13 cellular contexts compared by ENCODE assay signal in the genomic region with DNA sequence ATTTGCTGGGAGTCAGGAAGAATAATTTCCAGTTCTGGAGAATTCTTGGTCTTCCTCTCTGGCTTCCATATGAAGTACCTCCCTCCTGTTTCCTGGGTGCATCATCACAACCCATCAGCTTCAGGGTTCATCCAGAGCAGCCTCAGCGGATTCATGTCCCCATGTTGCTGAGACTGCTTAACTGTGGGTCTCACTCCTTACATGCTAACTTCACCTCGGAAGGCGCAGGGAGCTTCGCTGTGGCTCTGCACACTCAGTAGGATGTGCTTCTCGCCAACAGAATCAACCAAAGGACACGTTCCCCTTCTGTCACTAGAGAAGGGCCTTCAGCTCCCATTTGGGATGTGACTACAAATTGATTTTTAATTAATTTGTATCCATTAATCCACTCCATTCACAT. TPM values are rescaled to one million over a fixed set of nuclear protein-coding genes. Genes with fewer than 3 reads are reported as not detected.
A peak's percentile ranks its signal among the peaks of the same experiment; 100 is the strongest.
DNase-seq lines count a peak whose midpoint lies in the region; ATAC-seq and FAIRE-seq lines count a peak whose summit lies in the region.
"Had no signal": no experiment of that assay in that cellular context is flagged by ENCODE, and none has a peak within 500 bp of the region (broad histone marks: within the 10 kb centered on the region; RNA-seq: fewer than 3 reads in every experiment).

No MANE protein-coding gene starts in this region.

- ATAC-seq in left lobe of liver, result no peak
- ATAC-seq in sciatic nerve, result no peak
- ATAC-seq: CD8-positive, alpha-beta T cell; GM23338 had no signal

- H3K27me3 ChIP-seq in BLaER1 treated with 17β-estradiol and CSF1 and Interleukin-3, amounts not matched to agents 10 nM and 100 nM, result peaks cover 0 to 14% (median 0%) of the 10 kb centered on the region in 11 experiments; a peak in 4 of 22 replicates

- DNase-seq in activated effector memory CD4-positive, alpha-beta T cell treated with anti-CD3 and anti-CD28 coated beads, Interleukin-2, amount 50 U/mL, for 16 hours, result peak; percentile 36
- no peak for DNase-seq in activated effector memory CD4-positive, alpha-beta T cell treated with Interleukin-2 at 50 U/mL for 16 hours
- DNase-seq in left lobe of liver (ENCODE audit: low spot score), result peak; percentile 15
- peak; percentile 15 for DNase-seq in sciatic nerve (ENCODE audit: low spot score)
- no peak for DNase-seq in HK-2 (ENCODE audit: unreplicated experiment)
- no peak for DNase-seq in GM19239 (ENCODE audit: insufficient read length, low spot score)
- no peak for DNase-seq in DMS53 (lab: John Stamatoyannopoulos, UW)
- DNase-seq: ACHN; CD8-positive, alpha-beta T cell; GF-D8; H7 had no signal

- peak overlapping the region in 6 of 11 experiments; percentile 70 to 91 (median 86); a peak in 9 of 22 replicates for H3K4me2 ChIP-seq in BLaER1 treated with 17β-estradiol and CSF1 and Interleukin-3, amounts not matched to agents 10 nM and 100 nM
- H3K4me2 ChIP-seq: GM23338 had no signal

- no peak overlapping the region for H3K4me3 ChIP-seq in BLaER1 treated with 17β-estradiol and CSF1 and Interleukin-3, amounts not matched to agents 10 nM and 100 nM
- H3K4me3 ChIP-seq: GM23338 had no signal

- H3K36me3 ChIP-seq in BLaER1 treated with 17β-estradiol and CSF1 and Interleukin-3, amounts not matched to agents 10 nM and 100 nM, result no peaks in the 10 kb centered on the region

- intact Hi-C loops in sciatic nerve (cut with DNase I), result no loop called here

- no peaks in the 10 kb centered on the region for H4K20me1 ChIP-seq in BLaER1 treated with 17β-estradiol and CSF1 and Interleukin-3, amounts not matched to agents 10 nM and 100 nM

- no peak for FAIRE-seq in GM19239 (lab: Jason Lieb, UNC)

- no peak overlapping the region for H3K27ac ChIP-seq in BLaER1 treated with 17β-estradiol and CSF1 and Interleukin-3, amounts not matched to agents 10 nM and 100 nM

- H3K9ac ChIP-seq in BLaER1 treated with 17β-estradiol and CSF1 and Interleukin-3, amounts not matched to agents 10 nM and 100 nM, result no peak overlapping the region; a peak in 1 of 22 replicates

- peaks cover 33 to 79% (median 69%) of the 10 kb centered on the region in 10 experiments for H3K4me1 ChIP-seq in BLaER1 treated with 17β-estradiol and CSF1 and Interleukin-3, amounts not matched to agents 10 nM and 100 nM

- H3K9me3 ChIP-seq in BLaER1 treated with 17β-estradiol and CSF1 and Interleukin-3, amounts not matched to agents 10 nM and 100 nM (replicated peaks in 1 of 11), result no peaks in the 10 kb centered on the region

RNA-seq across cellular contexts. Expression of gene FBLN7, which starts 24.2 kb away (rescaled TPM):
- total RNA-seq in left lobe of liver (5.1 TPM), sciatic nerve (2.3 TPM)
- total RNA-seq: GM23338 had no signal

Comparison
In these comparisons a context has a peak if more than half of its experiments do, and no peak if none do; other contexts are left out.
1. DNase-seq: peak in activated effector memory CD4-positive, alpha-beta T cell treated with anti-CD3 and anti-CD28 coated beads, Interleukin-2, amount 50 U/mL, for 16 hours (single experiment), left lobe of liver (single experiment) and sciatic nerve (single experiment); none in activated effector memory CD4-positive, alpha-beta T cell treated with Interleukin-2 at 50 U/mL for 16 hours (single experiment), HK-2 (single experiment), GM19239 (single experiment) and DMS53 (single experiment).